In the genomic region with DNA sequence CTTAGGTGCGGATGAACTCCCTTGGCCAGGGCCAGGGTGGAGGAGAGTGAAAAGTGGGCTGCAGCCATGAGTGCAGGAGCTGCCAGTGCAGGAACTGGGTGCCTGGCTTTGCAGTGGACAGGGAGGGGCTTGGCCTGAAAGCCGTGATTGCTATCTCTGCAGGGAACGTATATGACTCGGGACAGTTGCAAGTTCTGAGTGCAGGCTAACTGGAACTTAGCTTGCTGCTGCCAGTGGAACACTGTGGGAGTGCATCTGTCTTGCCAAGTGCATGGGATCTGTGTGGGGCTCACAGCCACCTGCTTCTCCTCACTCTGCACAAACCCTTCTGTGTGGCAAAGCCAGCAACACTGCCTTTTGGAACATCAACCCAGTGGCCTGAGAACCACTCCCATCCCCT, we compare ENCODE assay signal across 20 cellular contexts.
"Had no signal": no experiment of that assay in that cellular context is flagged by ENCODE, and none has a peak within 500 bp of the region (broad histone marks: within the 10 kb centered on the region; RNA-seq: fewer than 3 reads in every experiment).

No MANE protein-coding gene starts in this region.

- H3K27ac ChIP-seq: KMS-11 had no signal

- H3K4me1 Mint-ChIP-seq: T-cell had no signal

- H3K4me2 ChIP-seq: KMS-11, SK-N-SH had no signal

- ATAC-seq: K562, T-cell had no signal

- DNase-seq: Kasumi-1, MM.1S, NCI-H1092 treated with DMSO at 0.1 percent for 48 hours, NCI-H1436, NCI-H187, NCI-H2029, NCI-H2081 treated with DMSO at 0.1 percent for 48 hours, NCI-H2171, NCI-H226, NCI-H446, NCI-H510A, NCI-H524 treated with DMSO at 0.1 percent for 48 hours, NCI-H774, SK-N-SH, SW 1271, T-cell had no signal

- FAIRE-seq: K562, RCC 7860 had no signal

- H3K4me3 ChIP-seq: K562 had no signal

- H3K4me3 Mint-ChIP-seq: IgD-negative memory B cell, T-cell had no signal

- H3K27me3 Mint-ChIP-seq: IgD-negative memory B cell, T-cell had no signal
